16 cellular contexts compared by ENCODE assay signal in genomic region chr9:114856210-114856941, GRCh38. TPM values are rescaled to one million over a fixed set of nuclear protein-coding genes. Genes with fewer than 3 reads are reported as not detected.
DNase-seq lines count a peak whose midpoint lies in the region; ATAC-seq and TF ChIP-seq lines count a peak whose summit lies in the region.
"Had no signal": no experiment of that assay in that cellular context is flagged by ENCODE, and none has a peak within 500 bp of the region (broad histone marks: within the 10 kb centered on the region; RNA-seq: fewer than 3 reads in every experiment).

No MANE protein-coding gene starts in this region.

- no peaks in the 10 kb centered on the region for H3K36me3 ChIP-seq in uterus
- H3K36me3 ChIP-seq: gastrocnemius medialis, SJCRH30 had no signal

- TF ChIP-seq POLR2A in uterus (IDR thresholded peaks at IDR 0.05) = no peak

- in situ Hi-C loops in GM13976 (cut with MboI; ENCODE audit: low sequenced_read_pairs, unreplicated experiment) = no loop called here

- peak; percentile 60 to 65 for ATAC-seq in right cardiac atrium
- ATAC-seq: gastrocnemius medialis, natural killer cell had no signal

- WGBS in right cardiac atrium = 57% methylated on average over 4 of the region's 4 CpGs

- peaks cover 35% of the 10 kb centered on the region for H3K4me1 Mint-ChIP-seq in chondrocyte (ENCODE audit: low read depth)

- H3K36me3 Mint-ChIP-seq in chondrocyte (ENCODE audit: low read depth) = no peaks in the 10 kb centered on the region
- H3K36me3 Mint-ChIP-seq: IgD-negative memory B cell, natural killer cell had no signal

- no peak for TF ChIP-seq CTCF in chondrocyte (IDR thresholded peaks at IDR 0.05)
- no peak for TF ChIP-seq CTCF in uterus (IDR thresholded peaks at IDR 0.05)
- no peak for TF ChIP-seq CTCF in GM13976 (IDR thresholded peaks at IDR 0.05; ENCODE audit: borderline replicate concordance, control extremely low read depth, extremely low read depth, insufficient read depth, missing control alignments)

- H3K4me3 ChIP-seq in right cardiac atrium (ENCODE audit: low read length) (no peak overlapping the region), uterus (no peak overlapping the region)
- H3K4me3 ChIP-seq: gastrocnemius medialis, SJCRH30, skin epidermis, testis had no signal

- H3K27me3 ChIP-seq in right cardiac atrium (ENCODE audit: control insufficient read depth, insufficient read depth) = no peaks in the 10 kb centered on the region
- no peaks in the 10 kb centered on the region for H3K27me3 ChIP-seq in uterus
- H3K27me3 ChIP-seq: gastrocnemius medialis, testis had no signal

- DNase-seq in HS-5 (ENCODE audit: low read depth) (peak; percentile 61), chondrocyte (ENCODE audit: low spot score) (no peak), right cardiac atrium (peak in 2 of 3 donors; percentile 44 to 58), uterus (no peak), GM13976 (ENCODE audit: low spot score) (no peak), hippocampal formation (lab: John Stamatoyannopoulos, UW) (no peak), COR-L47 (lab: John Stamatoyannopoulos, UW) (no peak)
- DNase-seq: activated naive CD4-positive, alpha-beta T cell treated with anti-CD3 and anti-CD28 coated beads, Interleukin-2, amount 10 ng/mL, durations not matched to agents 7 days and 5 days; gastrocnemius medialis; natural killer cell; NCI-H774; SJCRH30; testis had no signal

- H3K27ac Mint-ChIP-seq in chondrocyte (ENCODE audit: unreplicated experiment) = peak overlapping the region; percentile 46
- H3K27ac Mint-ChIP-seq: activated naive CD4-positive, alpha-beta T cell treated with anti-CD3 and anti-CD28 coated beads, Interleukin-2, amount 10 ng/mL, durations not matched to agents 7 days and 5 days; IgD-negative memory B cell; natural killer cell had no signal

- no peak overlapping the region for H3K4me3 Mint-ChIP-seq in chondrocyte (ENCODE audit: unreplicated experiment)
- H3K4me3 Mint-ChIP-seq: activated naive CD4-positive, alpha-beta T cell treated with anti-CD3 and anti-CD28 coated beads, Interleukin-2, amount 10 ng/mL, durations not matched to agents 7 days and 5 days; IgD-negative memory B cell; natural killer cell had no signal

- H3K27ac ChIP-seq in right cardiac atrium (ENCODE audit: low read length) (peak overlapping the region; percentile 64), uterus (peak overlapping the region; percentile 74 to 80)
- H3K27ac ChIP-seq: gastrocnemius medialis, SJCRH30, testis, VCaP had no signal

- H3K9me3 Mint-ChIP-seq in chondrocyte (ENCODE audit: low read depth) = peaks cover 6% of the 10 kb centered on the region
- H3K9me3 Mint-ChIP-seq: IgD-negative memory B cell, natural killer cell had no signal

- no peaks in the 10 kb centered on the region for H3K27me3 Mint-ChIP-seq in chondrocyte (ENCODE audit: low read depth)

- H3K4me1 ChIP-seq in right cardiac atrium (ENCODE audit: control insufficient read depth, insufficient read depth, low read length) (peaks cover 3% of the 10 kb centered on the region), uterus (no peaks in the 10 kb centered on the region)
- H3K4me1 ChIP-seq: gastrocnemius medialis, SJCRH30, testis had no signal

- H3K9me3 ChIP-seq in right cardiac atrium (ENCODE audit: control insufficient read depth, low read length) (no peaks in the 10 kb centered on the region), uterus (no peaks in the 10 kb centered on the region)
- H3K9me3 ChIP-seq: gastrocnemius medialis, SJCRH30, testis had no signal

- intact Hi-C loops in right cardiac atrium (cut with DNase I) (no loop called here), uterus (cut with DNase I; ENCODE audit: low total_unique reads) (no loop called here)

RNA-seq across cellular contexts. Expression of gene TNFSF15, which starts 50.5 kb away (rescaled TPM):
- total RNA-seq in chondrocyte = 0.10 to 0.37 TPM (median 0.36 TPM) in 3 replicates
- total RNA-seq in right cardiac atrium = under 1 TPM in 1 of 4 donors, not detected in 3; 0.03 TPM
- polyA plus RNA-seq in right cardiac atrium = 0.02 TPM
- total RNA-seq in uterus = 1 to 10 TPM in 1 of 4 donors, under 1 TPM in 1, not detected in 2; 0.15 to 3.3 TPM
- total RNA-seq: gastrocnemius medialis, natural killer cell had no signal

Comparison
In these comparisons a context has a peak if more than half of its experiments do, and no peak if none do; other contexts are left out.
1. DNase-seq: peak in HS-5 (single experiment) and right cardiac atrium (2 of 3); none in chondrocyte (single experiment), uterus (0 of 2), GM13976 (single experiment), hippocampal formation (0 of 2) and COR-L47 (single experiment).